In genomic region chr1:6208723-6209660, GRCh38 we compare ENCODE assay signal across 9 cellular contexts. TPM values are rescaled to one million over a fixed set of nuclear protein-coding genes. Genes with fewer than 3 reads are reported as not detected.
DNase-seq lines count a peak whose midpoint lies in the region; ATAC-seq, FAIRE-seq and TF ChIP-seq lines count a peak whose summit lies in the region.
"Had no signal": no experiment of that assay in that cellular context is flagged by ENCODE, and none has a peak within 500 bp of the region (broad histone marks: within the 10 kb centered on the region; RNA-seq: fewer than 3 reads in every experiment).

No MANE protein-coding gene starts in this region.

- peak overlapping the region; percentile 60 to 74 (median 66) for H3K4me3 Mint-ChIP-seq in CD4-positive, alpha-beta memory T cell
- peak overlapping the region; percentile 84 for H3K4me3 Mint-ChIP-seq in activated T-helper 1 cell treated with anti-CD3 and anti-CD28 coated beads, Interleukin-12 subunit alpha, Interleukin-12 subunit beta, Interleukin-2, Interleukin-4 antibody, amounts not matched to agents 30 ng/mL and 10 ng/mL and 1 ng/mL, durations not matched to agents 14 hours and 24 hours and 36 hours

- peak overlapping the region in 1 of 2 donors; percentile 24 for H3K4me3 ChIP-seq in CD4-positive, alpha-beta memory T cell (ENCODE audit: low read length in 2 of 2)
- H3K4me3 ChIP-seq in IMR-90 (ENCODE audit: insufficient read depth, low read depth, low read length) = peak overlapping the region; percentile 49
- H3K4me3 ChIP-seq in heart left ventricle = peak overlapping the region; percentile 4 to 59 (median 48)
- peak overlapping the region; percentile 57 for H3K4me3 ChIP-seq in rectal smooth muscle tissue (ENCODE audit: low read length)

- H3K4me1 Mint-ChIP-seq in CD4-positive, alpha-beta memory T cell = peaks cover 2 to 27% (median 9%) of the 10 kb centered on the region in 4 donors
- peaks cover 14% of the 10 kb centered on the region for H3K4me1 Mint-ChIP-seq in activated T-helper 1 cell treated with anti-CD3 and anti-CD28 coated beads, Interleukin-12 subunit alpha, Interleukin-12 subunit beta, Interleukin-2, Interleukin-4 antibody, amounts not matched to agents 30 ng/mL and 10 ng/mL and 1 ng/mL, durations not matched to agents 14 hours and 24 hours and 36 hours (ENCODE audit: low read depth)

- no peak overlapping the region for H3K18ac ChIP-seq in IMR-90 (ENCODE audit: low read depth, low read length)

- no peaks in the 10 kb centered on the region for H3K36me3 Mint-ChIP-seq in CD4-positive, alpha-beta memory T cell
- peaks cover 19% of the 10 kb centered on the region for H3K36me3 Mint-ChIP-seq in activated T-helper 1 cell treated with anti-CD3 and anti-CD28 coated beads, Interleukin-12 subunit alpha, Interleukin-12 subunit beta, Interleukin-2, Interleukin-4 antibody, amounts not matched to agents 30 ng/mL and 10 ng/mL and 1 ng/mL, durations not matched to agents 14 hours and 24 hours and 36 hours (ENCODE audit: low read depth)

- H3K79me1 ChIP-seq in IMR-90 (ENCODE audit: low read depth in 1 of 2, low read length in 2 of 2) = no peaks in the 10 kb centered on the region; a peak in 1 of 4 replicates

- H3K9me3 ChIP-seq in CD4-positive, alpha-beta memory T cell (ENCODE audit: control insufficient read depth in 1 of 2, low read length in 2 of 2) = no peaks in the 10 kb centered on the region
- H3K9me3 ChIP-seq in IMR-90 (ENCODE audit: control insufficient read depth, insufficient read depth, low read length) (no peaks in the 10 kb centered on the region), heart left ventricle (no peaks in the 10 kb centered on the region)

- peak overlapping the region; percentile 56 for H4K5ac ChIP-seq in IMR-90 (ENCODE audit: low read depth, low read length)

- peaks cover 4% of the 10 kb centered on the region for H3K9me1 ChIP-seq in IMR-90 (ENCODE audit: insufficient read depth, low read length)

- H3K27ac Mint-ChIP-seq in CD4-positive, alpha-beta memory T cell = peak overlapping the region in 1 of 7 donors; percentile 75
- H3K27ac Mint-ChIP-seq in activated T-helper 1 cell treated with anti-CD3 and anti-CD28 coated beads, Interleukin-12 subunit alpha, Interleukin-12 subunit beta, Interleukin-2, Interleukin-4 antibody, amounts not matched to agents 30 ng/mL and 10 ng/mL and 1 ng/mL, durations not matched to agents 14 hours and 24 hours and 36 hours = peak overlapping the region; percentile 64

- dilution Hi-C loops in IMR-90 (cut with HindIII; ENCODE audit: low sequenced_read_pairs, unreplicated experiment) = no loop called here

- 7% methylated on average over 57 of the region's 99 CpGs; no CpG with 5 or more reads in 1 of the 2 experiments for WGBS in IMR-90 (ENCODE audit: extremely low coverage in 2 of 2, insufficient read length in 1 of 2), 2 experiments
- WGBS in heart left ventricle, 4 donors = 3 to 21% (median 9%) methylated on average over 27 to 99 of the region's 99 CpGs

- peak overlapping the region; percentile 65; the same call in 1 of the 2 replicates for H3K4ac ChIP-seq in IMR-90 (ENCODE audit: low read depth, low read length)

- no peak overlapping the region for H3K56ac ChIP-seq in IMR-90 (ENCODE audit: extremely low read depth, insufficient read depth, low read length)

- H3K27ac ChIP-seq in CD4-positive, alpha-beta memory T cell (ENCODE audit: low read depth, low read length) = no peak overlapping the region
- H3K27ac ChIP-seq in IMR-90 (ENCODE audit: insufficient read depth, low read length) = no peak overlapping the region
- peak overlapping the region in 7 of 12 donors; percentile 9 to 89 (median 45) for H3K27ac ChIP-seq in heart left ventricle
- H3K27ac ChIP-seq in rectal smooth muscle tissue (ENCODE audit: low read depth, low read length) = no peak overlapping the region

- H3K4me2 ChIP-seq in IMR-90 (ENCODE audit: low read depth, low read length) = peak overlapping the region; percentile 86

- TF ChIP-seq CTCF in IMR-90 (conservative IDR thresholded peaks at IDR 0.05; ENCODE audit: low read depth, low read length) (peak; percentile 49), heart left ventricle (IDR thresholded peaks at IDR 0.05) (peak in 11 of 12 donors; percentile 16 to 61 (median 49))

- POLR2A ChIA-PET in CD4-positive, alpha-beta memory T cell (lab: Charles Lee; ENCODE audit: partially characterized antibody) = interaction anchor here (1.0 to 1.3 kb wide), 2 partner anchors 19 to 36 kb away, joined by 3 to 4 read pairs; no protein-coding TSS in a partner anchor
- POLR2A ChIA-PET in IMR-90 (lab: Charles Lee; ENCODE audit: unreplicated experiment) = no interaction called here

- DNase-seq in CD4-positive, alpha-beta memory T cell = peak in 2 of 5 donors; percentile 16
- DNase-seq in IMR-90 (peak; percentile 42), heart left ventricle (peak in 4 of 5 donors; percentile 49 to 77 (median 64)), HTR-8/SVneo (ENCODE audit: insufficient read length, low spot score) (no peak), NCI-H2227 treated with DMSO at 0.1 percent for 48 hours (lab: John Stamatoyannopoulos, UW) (no peak), NCI-H2107 (lab: John Stamatoyannopoulos, UW) (no peak)
- DNase-seq in activated T-helper 1 cell treated with anti-CD3 and anti-CD28 coated beads, Interleukin-12 subunit alpha, Interleukin-12 subunit beta, Interleukin-2, Interleukin-4 antibody, amounts not matched to agents 30 ng/mL and 10 ng/mL and 1 ng/mL, durations not matched to agents 14 hours and 24 hours and 36 hours (ENCODE audit: low spot score) = no peak

- no peak overlapping the region for H2BK120ac ChIP-seq in IMR-90 (ENCODE audit: low read depth, low read length)

- CTCF ChIA-PET in CD4-positive, alpha-beta memory T cell (lab: Charles Lee; ENCODE audit: partially characterized antibody) = interaction anchor here (1.2 kb wide), 1 partner anchor 11 kb away, joined by 3 read pairs; no protein-coding TSS in a partner anchor
- CTCF ChIA-PET in IMR-90 (lab: Yijun Ruan, JAX) = interaction anchor here (1.0 kb wide), 1 partner anchor 15 kb away, joined by 3 read pairs; no protein-coding TSS in a partner anchor

- no peak for TF ChIP-seq POLR2A in IMR-90 (IDR thresholded peaks at IDR 0.05; ENCODE audit: low read depth, low read length)
- TF ChIP-seq POLR2A in heart left ventricle (IDR thresholded peaks at IDR 0.05) = no peak

- H3K27me3 Mint-ChIP-seq in CD4-positive, alpha-beta memory T cell = peaks cover 0 to 3% of the 10 kb centered on the region in 2 donors
- peaks cover 2% of the 10 kb centered on the region for H3K27me3 Mint-ChIP-seq in activated T-helper 1 cell treated with anti-CD3 and anti-CD28 coated beads, Interleukin-12 subunit alpha, Interleukin-12 subunit beta, Interleukin-2, Interleukin-4 antibody, amounts not matched to agents 30 ng/mL and 10 ng/mL and 1 ng/mL, durations not matched to agents 14 hours and 24 hours and 36 hours (ENCODE audit: insufficient read depth)

- 0 out of 2 replicates have a peak overlapping the region, but pooled peaks have one; percentile 18 for H3K9ac ChIP-seq in IMR-90 (ENCODE audit: low read depth, low read length)
- H3K9ac ChIP-seq in rectal smooth muscle tissue (ENCODE audit: low read length) = no peak overlapping the region

- TF ChIP-seq RAD21 in IMR-90 (IDR thresholded peaks at IDR 0.05; ENCODE audit: low read length) = peak; percentile 31

- FAIRE-seq in HTR-8/SVneo (lab: Jason Lieb, UNC) = no peak

- 0 out of 2 replicates have a peak overlapping the region, but pooled peaks have one; percentile 21 for H4K91ac ChIP-seq in IMR-90 (ENCODE audit: insufficient read depth, low read depth, low read length)

- no peak overlapping the region for H3K23ac ChIP-seq in IMR-90 (ENCODE audit: low read depth, low read length)

- H4K8ac ChIP-seq in IMR-90 (ENCODE audit: low read depth in 2 of 2, low read length in 2 of 2) = peak overlapping the region; percentile 71 to 79; a peak in 2 of 4 replicates

- intact Hi-C loops in CD4-positive, alpha-beta memory T cell (cut with micrococcal nuclease) = loop anchor here (5.0 kb wide), 1 partner anchor 38 kb away; no protein-coding TSS in a partner anchor
- intact Hi-C loops in IMR-90 (cut with micrococcal nuclease) = no loop called here
- intact Hi-C loops in activated T-helper 1 cell treated with anti-CD3 and anti-CD28 coated beads, Interleukin-12 subunit alpha, Interleukin-12 subunit beta, Interleukin-2, Interleukin-4 antibody, amounts not matched to agents 30 ng/mL and 10 ng/mL and 1 ng/mL, durations not matched to agents 14 hours and 24 hours and 36 hours (cut with micrococcal nuclease) = loop anchor here (1.0 kb wide), 1 partner anchor 10 kb away; the partner anchor contains the start of gene RPL22
- intact Hi-C loops in heart left ventricle (cut with DNase I) = loop anchor here in 4 of 10 donors (2.0 to 10.0 kb wide), 3 partner anchors 14 to 154 kb away; partner anchors contain the start of gene HES3 (in 3 of the 4)

- H2AK5ac ChIP-seq in IMR-90 (ENCODE audit: low read depth, low read length) = peak overlapping the region; percentile 62; the same call in 1 of the 2 replicates

- no peaks in the 10 kb centered on the region for H3K36me3 ChIP-seq in CD4-positive, alpha-beta memory T cell (ENCODE audit: insufficient read depth, low read length)
- H3K36me3 ChIP-seq in IMR-90 (ENCODE audit: control insufficient read depth, insufficient read depth, low read length) (no peaks in the 10 kb centered on the region), heart left ventricle (peaks cover 0 to 41% (median 23%) of the 10 kb centered on the region in 9 donors), rectal smooth muscle tissue (ENCODE audit: control insufficient read depth, insufficient read depth, low read length) (no peaks in the 10 kb centered on the region)

- peak; percentile 63 for ATAC-seq in IMR-90 (ENCODE audit: low read depth)
- ATAC-seq in heart left ventricle = peak in 2 of 4 donors; percentile 17 to 44

- H4K20me1 ChIP-seq in IMR-90 (ENCODE audit: insufficient read depth, low read length) = no peaks in the 10 kb centered on the region; the same call in 1 of the 2 replicates

- BruUV-seq in IMR-90 (replicated peaks; lab: Mats Ljungman, UMichigan) = no TSS peak

- H2AFZ ChIP-seq in IMR-90 (replicated peaks; ENCODE audit: low read length, poor library complexity) = peak overlapping the region; percentile 92

- H3K27me3 ChIP-seq in CD4-positive, alpha-beta memory T cell (ENCODE audit: insufficient read depth, low read length) = no peaks in the 10 kb centered on the region
- H3K27me3 ChIP-seq in IMR-90 (ENCODE audit: control insufficient read depth, insufficient read depth, low read length) (no peaks in the 10 kb centered on the region; the same call in 1 of the 2 replicates), heart left ventricle (peaks cover 0 to 34% (median 0%) of the 10 kb centered on the region in 9 donors), rectal smooth muscle tissue (ENCODE audit: control insufficient read depth, insufficient read depth, low read length) (no peaks in the 10 kb centered on the region)

- H2BK15ac ChIP-seq in IMR-90 (ENCODE audit: low read depth, low read length) = no peak overlapping the region

- in situ Hi-C loops in IMR-90 (cut with MboI; ENCODE audit: low sequenced_read_pairs) = no loop called here

- H2AK9ac ChIP-seq in IMR-90 (replicated peaks; ENCODE audit: low read depth, low read length, poor library complexity) = peak overlapping the region; percentile 94

- H3K14ac ChIP-seq in IMR-90 (replicated peaks; ENCODE audit: low read depth, low read length) = no peak overlapping the region

- H2BK20ac ChIP-seq in IMR-90 (ENCODE audit: low read depth, low read length) = no peak overlapping the region

- no peak overlapping the region for H2BK5ac ChIP-seq in IMR-90 (ENCODE audit: low read depth, low read length, poor library complexity, severe bottlenecking)

- H3K4me1 ChIP-seq in CD4-positive, alpha-beta memory T cell (ENCODE audit: insufficient read depth, low read length) = peaks cover 25% of the 10 kb centered on the region
- H3K4me1 ChIP-seq in IMR-90 (ENCODE audit: control insufficient read depth, insufficient read depth, low read length) (peaks cover 7% of the 10 kb centered on the region; the same call in 1 of the 2 replicates), heart left ventricle (peaks cover 0 to 57% (median 44%) of the 10 kb centered on the region in 12 donors), rectal smooth muscle tissue (ENCODE audit: control insufficient read depth, insufficient read depth, low read length) (no peaks in the 10 kb centered on the region)

- H3K9me3 Mint-ChIP-seq in CD4-positive, alpha-beta memory T cell = no peaks in the 10 kb centered on the region
- H3K9me3 Mint-ChIP-seq in activated T-helper 1 cell treated with anti-CD3 and anti-CD28 coated beads, Interleukin-12 subunit alpha, Interleukin-12 subunit beta, Interleukin-2, Interleukin-4 antibody, amounts not matched to agents 30 ng/mL and 10 ng/mL and 1 ng/mL, durations not matched to agents 14 hours and 24 hours and 36 hours = no peaks in the 10 kb centered on the region

RNA-seq across cellular contexts. Expression of gene RNF207, which starts 3.1 kb away (rescaled TPM):
- total RNA-seq in CD4-positive, alpha-beta memory T cell = 1 to 10 TPM; 8.7 to 9.4 TPM
- 1 to 10 TPM; 1.7 to 2.0 TPM for polyA plus RNA-seq in CD4-positive, alpha-beta memory T cell
- 2.7 and 3.9 TPM in 2 replicates for total RNA-seq in IMR-90 (2012; rRNA removed)
- polyA plus RNA-seq in IMR-90 (2012; rRNA removed) = 17.2 and 42.9 TPM in 2 replicates
- 4.7 and 5.1 TPM in 2 replicates for polyA plus RNA-seq in IMR-90 (2012; cell fraction: cytosol; rRNA removed)
- polyA plus RNA-seq in IMR-90 (2012; cell fraction: nucleus; rRNA removed; ENCODE audit: low replicate concordance) = 181 and 244 TPM in 2 replicates
- 65.8 and 71.6 TPM in 2 replicates for total RNA-seq in activated T-helper 1 cell treated with anti-CD3 and anti-CD28 coated beads, Interleukin-12 subunit alpha, Interleukin-12 subunit beta, Interleukin-2, Interleukin-4 antibody, amounts not matched to agents 30 ng/mL and 10 ng/mL and 1 ng/mL, durations not matched to agents 14 hours and 24 hours and 36 hours
- total RNA-seq in heart left ventricle = 100 to 1,000 TPM in 1 of 9 donors, 10 to 100 TPM in 8; 27.0 to 126 (median 58.2) TPM
- polyA plus RNA-seq in heart left ventricle = 10 to 100 TPM; 10.6 to 88.6 TPM

RNA-seq across cellular contexts. Expression of gene RPL22, which starts 9.6 kb away (rescaled TPM):
- total RNA-seq in CD4-positive, alpha-beta memory T cell = 100 to 1,000 TPM; 491 to 503 TPM
- 100 to 1,000 TPM; 215 to 259 TPM for polyA plus RNA-seq in CD4-positive, alpha-beta memory T cell
- total RNA-seq in IMR-90 (2012; rRNA removed) (26.2 and 71.9 TPM in 2 replicates), heart left ventricle (100 to 1,000 TPM in 7 of 9 donors, 10 to 100 TPM in 2; 63.6 to 343 (median 241) TPM)
- polyA plus RNA-seq in IMR-90 (2012; rRNA removed) (131 and 154 TPM in 2 replicates), heart left ventricle (100 to 1,000 TPM; 198 to 353 TPM)
- polyA plus RNA-seq in IMR-90 (2012; cell fraction: cytosol; rRNA removed) = 17.4 and 27.5 TPM in 2 replicates
- 9.8 and 38.0 TPM in 2 replicates for polyA plus RNA-seq in IMR-90 (2012; cell fraction: nucleus; rRNA removed; ENCODE audit: low replicate concordance)
- 421 and 457 TPM in 2 replicates for total RNA-seq in activated T-helper 1 cell treated with anti-CD3 and anti-CD28 coated beads, Interleukin-12 subunit alpha, Interleukin-12 subunit beta, Interleukin-2, Interleukin-4 antibody, amounts not matched to agents 30 ng/mL and 10 ng/mL and 1 ng/mL, durations not matched to agents 14 hours and 24 hours and 36 hours

RNA-seq across cellular contexts. Expression of gene ICMT, which starts 26.8 kb away (rescaled TPM):
- total RNA-seq in CD4-positive, alpha-beta memory T cell = 10 to 100 TPM; 19.6 to 23.1 TPM
- 10 to 100 TPM; 16.1 to 21.3 TPM for polyA plus RNA-seq in CD4-positive, alpha-beta memory T cell
- total RNA-seq in IMR-90 (2012; rRNA removed) = 53.9 and 61.7 TPM in 2 replicates
- polyA plus RNA-seq in IMR-90 (2012; rRNA removed) = 36.4 and 37.2 TPM in 2 replicates
- 23.0 and 23.1 TPM in 2 replicates for polyA plus RNA-seq in IMR-90 (2012; cell fraction: cytosol; rRNA removed)
- 8.0 and 15.4 TPM in 2 replicates for polyA plus RNA-seq in IMR-90 (2012; cell fraction: nucleus; rRNA removed; ENCODE audit: low replicate concordance)
- total RNA-seq in activated T-helper 1 cell treated with anti-CD3 and anti-CD28 coated beads, Interleukin-12 subunit alpha, Interleukin-12 subunit beta, Interleukin-2, Interleukin-4 antibody, amounts not matched to agents 30 ng/mL and 10 ng/mL and 1 ng/mL, durations not matched to agents 14 hours and 24 hours and 36 hours = 65.0 and 65.9 TPM in 2 replicates
- total RNA-seq in heart left ventricle = 100 to 1,000 TPM in 2 of 9 donors, 10 to 100 TPM in 7; 48.7 to 102 (median 64.1) TPM
- polyA plus RNA-seq in heart left ventricle = 10 to 100 TPM; 26.8 to 61.6 TPM

RNA-seq across cellular contexts. Expression of gene CHD5, which starts 28.9 kb away (rescaled TPM):
- under 1 TPM; 0.06 to 0.17 TPM for total RNA-seq in CD4-positive, alpha-beta memory T cell
- not detected for polyA plus RNA-seq in CD4-positive, alpha-beta memory T cell
- total RNA-seq in IMR-90 (2012; rRNA removed) (under 0.01 TPM in 1 of 2 replicates, not detected in the other), heart left ventricle (1 to 10 TPM in 1 of 9 donors, under 1 TPM in 6, not detected in 2; 0.07 to 1.3 (median 0.32) TPM)
- polyA plus RNA-seq in IMR-90 (2012; rRNA removed) (0.06 and 0.09 TPM in 2 replicates), heart left ventricle (under 1 TPM; 0.07 to 0.08 TPM)
- polyA plus RNA-seq in IMR-90 (2012; cell fraction: cytosol; rRNA removed) = 0.02 TPM in 1 of 2 replicates, not detected in the other
- polyA plus RNA-seq in IMR-90 (2012; cell fraction: nucleus; rRNA removed; ENCODE audit: low replicate concordance) = 0.37 and 0.48 TPM in 2 replicates
- total RNA-seq in activated T-helper 1 cell treated with anti-CD3 and anti-CD28 coated beads, Interleukin-12 subunit alpha, Interleukin-12 subunit beta, Interleukin-2, Interleukin-4 antibody, amounts not matched to agents 30 ng/mL and 10 ng/mL and 1 ng/mL, durations not matched to agents 14 hours and 24 hours and 36 hours = 0.62 and 0.83 TPM in 2 replicates

RNA-seq across cellular contexts. Expression of gene HES3, which starts 35.0 kb away (rescaled TPM):
- not detected for total RNA-seq in CD4-positive, alpha-beta memory T cell
- polyA plus RNA-seq in CD4-positive, alpha-beta memory T cell = not detected
- total RNA-seq in IMR-90 (2012; rRNA removed) (not detected in 2 replicates), heart left ventricle (not detected)
- polyA plus RNA-seq in IMR-90 (2012; rRNA removed) (not detected in 2 replicates), heart left ventricle (not detected)
- polyA plus RNA-seq in IMR-90 (2012; cell fraction: cytosol; rRNA removed) = not detected in 2 replicates
- not detected in 2 replicates for polyA plus RNA-seq in IMR-90 (2012; cell fraction: nucleus; rRNA removed; ENCODE audit: low replicate concordance)
- total RNA-seq in activated T-helper 1 cell treated with anti-CD3 and anti-CD28 coated beads, Interleukin-12 subunit alpha, Interleukin-12 subunit beta, Interleukin-2, Interleukin-4 antibody, amounts not matched to agents 30 ng/mL and 10 ng/mL and 1 ng/mL, durations not matched to agents 14 hours and 24 hours and 36 hours = not detected in 2 replicates
- total RNA-seq: mononuclear cell had no signal

Comparison
In these comparisons a context has a peak if more than half of its experiments do, and no peak if none do; other contexts are left out.
1. DNase-seq: peak in IMR-90 (single experiment) and heart left ventricle (4 of 5); none in activated T-helper 1 cell treated with anti-CD3 and anti-CD28 coated beads, Interleukin-12 subunit alpha, Interleukin-12 subunit beta, Interleukin-2, Interleukin-4 antibody, amounts not matched to agents 30 ng/mL and 10 ng/mL and 1 ng/mL, durations not matched to agents 14 hours and 24 hours and 36 hours (single experiment), HTR-8/SVneo (single experiment), NCI-H2227 treated with DMSO at 0.1 percent for 48 hours (single experiment) and NCI-H2107 (single experiment).
2. H3K27ac ChIP-seq: peak in heart left ventricle (7 of 12); none in CD4-positive, alpha-beta memory T cell (single experiment), IMR-90 (single experiment) and rectal smooth muscle tissue (single experiment).